ENCODE assay signal across 15 cellular contexts in the genomic region with DNA sequence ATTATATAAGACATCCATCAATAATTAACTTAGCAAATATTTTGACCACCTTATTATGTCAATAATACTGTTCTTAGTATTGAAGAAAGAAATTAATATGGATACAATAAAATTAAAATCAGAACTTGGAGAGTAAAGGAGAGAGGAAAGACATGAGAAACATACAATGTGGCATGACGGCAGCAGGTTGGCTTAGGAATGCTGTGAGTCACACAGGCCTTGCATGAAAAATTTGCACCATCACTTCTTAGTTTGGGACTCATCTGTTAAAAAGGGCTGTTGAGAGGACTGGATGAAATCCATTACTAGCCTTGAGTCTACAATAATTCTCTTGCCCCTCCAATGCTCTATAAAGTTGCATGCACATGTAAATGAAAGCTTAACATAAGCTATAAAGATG.
DNase-seq lines count a peak whose midpoint lies in the region; ATAC-seq and TF ChIP-seq lines count a peak whose summit lies in the region.
"Had no signal": no experiment of that assay in that cellular context is flagged by ENCODE, and none has a peak within 500 bp of the region (broad histone marks: within the 10 kb centered on the region; RNA-seq: fewer than 3 reads in every experiment).

No MANE protein-coding gene starts in this region.

- ATAC-seq in HG03432 (IDR thresholded peaks at IDR 0.05; ENCODE audit: unreplicated experiment) (no peak), GM18867 (IDR thresholded peaks at IDR 0.05; ENCODE audit: unreplicated experiment) (no peak)
- ATAC-seq: activated T-helper 17 cell treated with anti-CD3 and anti-CD28 coated beads, Interleukin-2, amount 50 U/mL, for 72 hours; stimulated activated memory B cell treated with anti-CD40 and anti-IgM and Interleukin-4, amounts not matched to agents 10 μg/mL and 1 μg/mL and 100 μg/mL, for 72 hours had no signal

- peak; percentile 52 for DNase-seq in AG08395 (ENCODE audit: low spot score)
- peak; percentile 24 for DNase-seq in HS-5 (ENCODE audit: low read depth)
- peak; percentile 82 for DNase-seq in brain microvascular endothelial cell
- DNase-seq in kidney tubule cell (ENCODE audit: low spot score), result peak; percentile 29
- no peak for DNase-seq in amniotic stem cell (lab: John Stamatoyannopoulos, UW)
- DNase-seq in activated T-cell treated with anti-CD3 and anti-CD28 coated beads, Interleukin-2, amount 50 U/mL, for 48 hours, result no peak
- DNase-seq: activated CD4-positive, alpha-beta T cell treated with anti-CD3 and anti-CD28 coated beads, Interleukin-2, amount 10 ng/mL, durations not matched to agents 7 days and 5 days; C1 segment of cervical spinal cord; NCI-H2081; psoas muscle; stimulated activated CD4-positive, alpha-beta T cell treated with anti-CD3 and anti-CD28 coated beads, Interleukin-2, amount 100 ng/mL, for 48 hours had no signal

- in situ Hi-C loops in brain microvascular endothelial cell (cut with HindIII; ENCODE audit: low pct_ligation_motif_present, low sequenced_read_pairs), result no loop called here

- H3K36me3 ChIP-seq in brain microvascular endothelial cell (replicated peaks), result no peaks in the 10 kb centered on the region

- no peak for TF ChIP-seq CTCF in brain microvascular endothelial cell (IDR thresholded peaks at IDR 0.05; ENCODE audit: low read depth, low read length, missing control alignments)

- H3K27ac ChIP-seq in brain microvascular endothelial cell, result no peak overlapping the region
- H3K27ac ChIP-seq: psoas muscle had no signal

- no peaks in the 10 kb centered on the region for H3K27me3 ChIP-seq in brain microvascular endothelial cell (replicated peaks)

- H3K4me3 ChIP-seq in brain microvascular endothelial cell (ENCODE audit: low read depth, low read length), result no peak overlapping the region
- H3K4me3 ChIP-seq: psoas muscle had no signal

Comparison
In these comparisons a context has a peak if more than half of its experiments do, and no peak if none do; other contexts are left out.
1. DNase-seq: peak in AG08395 (single experiment), HS-5 (single experiment), brain microvascular endothelial cell (single experiment) and kidney tubule cell (single experiment); none in amniotic stem cell (single experiment) and activated T-cell treated with anti-CD3 and anti-CD28 coated beads, Interleukin-2, amount 50 U/mL, for 48 hours (0 of 2).